In the genomic region with DNA sequence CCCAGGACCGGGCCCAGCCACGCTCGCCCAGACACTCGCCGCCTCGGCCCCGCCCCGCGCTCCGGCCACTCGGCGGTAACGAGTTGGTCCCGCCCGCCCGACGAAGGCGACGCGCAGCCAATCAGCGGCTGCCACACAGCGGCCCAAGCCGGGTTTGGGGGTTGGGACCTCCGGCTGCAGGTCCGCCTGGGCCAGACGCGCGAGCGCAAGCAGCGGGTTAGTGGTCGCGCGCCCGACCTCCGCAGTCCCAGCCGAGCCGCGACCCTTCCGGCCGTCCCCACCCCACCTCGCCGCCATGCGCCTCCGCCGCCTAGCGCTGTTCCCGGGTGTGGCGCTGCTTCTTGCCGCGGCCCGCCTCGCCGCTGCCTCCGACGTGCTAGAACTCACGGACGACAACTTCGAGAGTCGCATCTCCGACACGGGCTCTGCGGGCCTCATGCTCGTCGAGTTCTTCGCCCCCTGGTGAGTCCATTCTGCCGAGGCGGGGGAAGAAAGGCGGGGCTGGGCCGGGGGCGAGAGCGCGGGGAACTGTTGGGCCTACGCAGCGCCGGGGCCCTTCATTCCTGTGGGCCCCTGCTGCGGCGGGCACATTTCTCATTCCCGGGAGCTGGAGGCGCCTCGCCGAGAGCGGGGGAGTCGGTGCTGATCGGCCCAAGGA, we compare ENCODE assay signal across 8 cellular contexts. TPM values are rescaled to one million over a fixed set of nuclear protein-coding genes. Genes with fewer than 3 reads are reported as not detected.
DNase-seq lines count a peak whose midpoint lies in the region; ATAC-seq and TF ChIP-seq lines count a peak whose summit lies in the region.
"Not testable (repeated sequence)": the region's sequence is repeated elsewhere in the genome, so short reads cannot be mapped to it uniquely, and the experiment has no call there.

Gene PDIA3 (plus strand): TSS at position 194 of the 658 bp plus-strand sequence. CDS start 102 bp downstream, at position 296.

- not testable (repeated sequence) for H3K27me3 ChIP-seq in spleen (replicated peaks in 1 of 7)

- peak; percentile 37 for DNase-seq in AG09309 (ENCODE audit: low read depth)
- DNase-seq in NCI-H446 treated with DMSO at 0.1 percent for 48 hours (lab: John Stamatoyannopoulos, UW), result peak; percentile 65
- peak; percentile 73 for DNase-seq in activated CD4-positive, alpha-beta T cell treated with anti-CD3 and anti-CD28 coated beads for 1 hour
- peak; percentile 90 for DNase-seq in cerebellar cortex (ENCODE audit: low spot score)
- peak; percentile 87 for DNase-seq in iris pigment epithelial cell (ENCODE audit: low read depth)
- DNase-seq in spleen, result peak; percentile 99

- H3K9me3 ChIP-seq in spleen, result not testable (repeated sequence)

- H3K4me1 ChIP-seq in spleen, result peaks cover 37 to 71% (median 47%) of the 10 kb centered on the region in 6 donors

- peak; percentile 80 to 96 (median 88) for TF ChIP-seq POLR2A in spleen (IDR thresholded peaks at IDR 0.05)

- peaks cover 0 to 11% (median 0%) of the 10 kb centered on the region in 6 donors for H3K36me3 ChIP-seq in spleen

- ATAC-seq in GM19025 (IDR thresholded peaks at IDR 0.05; ENCODE audit: low read depth, unreplicated experiment) (peak; percentile 74), HG03196 (IDR thresholded peaks at IDR 0.05; ENCODE audit: unreplicated experiment) (peak; percentile 75)

- WGBS in spleen, 5 donors, result 0 to 1% (median 1%) methylated on average over 24 to 84 of the region's 84 CpGs

- not testable (repeated sequence) for TF ChIP-seq CTCF in AG09309 (IDR thresholded peaks at IDR 0.05; ENCODE audit: control insufficient read depth, insufficient read depth, low read depth, low read length, missing control alignments)
- TF ChIP-seq CTCF in spleen (IDR thresholded peaks at IDR 0.05 in 8 of 11, conservative IDR thresholded peaks at IDR 0.05 in 3 of 11), result peak in 6 of 11 experiments; percentile 10 to 32 (median 16)

- intact Hi-C loops in spleen (cut with DNase I; ENCODE audit: low total_unique reads), result not testable (repeated sequence)

- H3K27ac ChIP-seq in spleen, result peak within 1 kb of the TSS; percentile 84 to 99 (median 96)

- H3K4me3 ChIP-seq in AG09309 (ENCODE audit: control insufficient read depth, low read depth, low read length), result peak within 1 kb of the TSS; percentile 94
- H3K4me3 ChIP-seq in spleen, result peak within 1 kb of the TSS; percentile 68 to 86 (median 76)

RNA-seq across cellular contexts. Expression of gene PDIA3, which starts in this region (rescaled TPM):
- total RNA-seq in spleen, result 100 to 1,000 TPM; 116 to 311 (median 263) TPM
- polyA plus RNA-seq in spleen, result 100 to 1,000 TPM; 104 to 152 (median 125) TPM

Comparison
In these comparisons a context has a peak if more than half of its experiments do, and no peak if none do; other contexts are left out.
1. Peak in every context shown above with its lines: DNase-seq, ATAC-seq, H3K4me3 ChIP-seq and H3K27ac ChIP-seq.
2. DNase-seq: peak in every context shown above with its lines; median percentile 99 in spleen; 90 in cerebellar cortex; 87 in iris pigment epithelial cell; 73 in activated CD4-positive, alpha-beta T cell treated with anti-CD3 and anti-CD28 coated beads for 1 hour; 65 in NCI-H446 treated with DMSO at 0.1 percent for 48 hours; 37 in AG09309.